14 cellular contexts compared by ENCODE assay signal in the genomic region with DNA sequence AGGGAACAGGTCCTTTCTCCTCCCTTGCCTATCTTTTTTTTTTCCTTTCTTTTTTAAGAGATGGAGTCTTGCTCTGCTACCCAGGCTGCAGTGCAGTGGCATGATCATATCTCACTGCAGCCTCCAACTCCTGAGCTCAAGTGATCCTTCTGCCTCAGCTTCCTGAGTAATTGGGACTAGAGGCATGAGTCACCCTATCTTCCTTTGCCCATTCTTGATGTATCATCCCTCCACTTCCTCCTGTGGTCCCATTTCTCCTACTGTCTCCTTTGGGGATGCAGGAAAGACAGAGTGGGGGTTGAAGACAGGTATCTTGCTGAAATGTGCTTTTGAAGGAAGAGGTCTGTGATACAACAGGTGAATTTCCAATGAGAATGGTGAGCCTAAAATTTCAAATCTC. TPM values are rescaled to one million over a fixed set of nuclear protein-coding genes. Genes with fewer than 3 reads are reported as not detected.
DNase-seq lines count a peak whose midpoint lies in the region; TF ChIP-seq lines count a peak whose summit lies in the region.
"Had no signal": no experiment of that assay in that cellular context is flagged by ENCODE, and none has a peak within 500 bp of the region (broad histone marks: within the 10 kb centered on the region; RNA-seq: fewer than 3 reads in every experiment).

No MANE protein-coding gene starts in this region.

- intact Hi-C loops in transverse colon (cut with DNase I; ENCODE audit: low total_unique reads): no loop called here

- no peak overlapping the region for H3K27ac ChIP-seq in BLaER1 treated with 17β-estradiol and CSF1 and Interleukin-3, amounts not matched to agents 10 nM and 100 nM
- no peak overlapping the region for H3K27ac ChIP-seq in transverse colon
- H3K27ac ChIP-seq: HL-60, suprapubic skin, VCaP had no signal

- peaks cover 62 to 98% (median 93%) of the 10 kb centered on the region in 11 experiments for H3K36me3 ChIP-seq in BLaER1 treated with 17β-estradiol and CSF1 and Interleukin-3, amounts not matched to agents 10 nM and 100 nM
- H3K36me3 ChIP-seq in transverse colon: peaks cover 0 to 27% (median 6%) of the 10 kb centered on the region in 4 donors

- no peak for TF ChIP-seq EP300 in transverse colon (IDR thresholded peaks at IDR 0.05; ENCODE audit: low read depth)

- peaks cover 0 to 61% (median 17%) of the 10 kb centered on the region in 11 experiments; a peak in 14 of 22 replicates for H4K20me1 ChIP-seq in BLaER1 treated with 17β-estradiol and CSF1 and Interleukin-3, amounts not matched to agents 10 nM and 100 nM

- no peak for TF ChIP-seq POLR2A in transverse colon (IDR thresholded peaks at IDR 0.05)

- in situ Hi-C loops in astrocyte of the spinal cord (cut with HindIII; ENCODE audit: low sequenced_read_pairs): no loop called here
- in situ Hi-C loops in transverse colon (cut with MboI; ENCODE audit: low pct_ligation_motif_present in 1 of 4, low pct_unique_long_range_greater_than_20kb in 1 of 4, low sequenced_read_pairs in 3 of 4): no loop called here

- H3K9me3 ChIP-seq in BLaER1 treated with 17β-estradiol and CSF1 and Interleukin-3, amounts not matched to agents 10 nM and 100 nM (replicated peaks in 1 of 11): no peaks in the 10 kb centered on the region
- no peaks in the 10 kb centered on the region for H3K9me3 ChIP-seq in transverse colon
- H3K9me3 ChIP-seq: mucosa of descending colon, suprapubic skin had no signal

- peak; percentile 22 for DNase-seq in HPDE6-E6E7 (ENCODE audit: extremely low spot score)
- DNase-seq in astrocyte of the spinal cord (ENCODE audit: low read depth, low spot score): peak; percentile 22
- peak; percentile 82 for DNase-seq in kidney tubule cell (ENCODE audit: low spot score)
- DNase-seq in OCI-M2 (lab: John Stamatoyannopoulos, UW; ENCODE audit: unreplicated experiment): no peak
- DNase-seq in transverse colon: no peak
- DNase-seq in NCI-H345 treated with DMSO at 0.1 percent for 48 hours (lab: John Stamatoyannopoulos, UW; ENCODE audit: unreplicated experiment): no peak
- DNase-seq: COR-L47, mucosa of descending colon, NCI-H1105, Right ventricle myocardium superior had no signal

- H3K4me2 ChIP-seq in BLaER1 treated with 17β-estradiol and CSF1 and Interleukin-3, amounts not matched to agents 10 nM and 100 nM: peak overlapping the region in 7 of 11 experiments; percentile 5 to 64 (median 58); a peak in 11 of 22 replicates

- H3K4me1 ChIP-seq in BLaER1 treated with 17β-estradiol and CSF1 and Interleukin-3, amounts not matched to agents 10 nM and 100 nM: peaks cover 11 to 35% (median 20%) of the 10 kb centered on the region in 10 experiments
- H3K4me1 ChIP-seq in transverse colon: peaks cover 0 to 9% (median 8%) of the 10 kb centered on the region in 4 donors

- peak overlapping the region in 1 of 11 experiments; percentile 6; a peak in 2 of 22 replicates for H3K9ac ChIP-seq in BLaER1 treated with 17β-estradiol and CSF1 and Interleukin-3, amounts not matched to agents 10 nM and 100 nM

- no peak overlapping the region for H3K4me3 ChIP-seq in BLaER1 treated with 17β-estradiol and CSF1 and Interleukin-3, amounts not matched to agents 10 nM and 100 nM
- H3K4me3 ChIP-seq in astrocyte of the spinal cord (ENCODE audit: low read depth, low read length) (no peak overlapping the region), transverse colon (no peak overlapping the region)
- H3K4me3 ChIP-seq: mucosa of descending colon, suprapubic skin had no signal

- H3K27me3 ChIP-seq in BLaER1 treated with 17β-estradiol and CSF1 and Interleukin-3, amounts not matched to agents 10 nM and 100 nM: no peaks in the 10 kb centered on the region
- no peaks in the 10 kb centered on the region for H3K27me3 ChIP-seq in transverse colon
- H3K27me3 ChIP-seq: suprapubic skin had no signal

- TF ChIP-seq CTCF in astrocyte of the spinal cord (IDR thresholded peaks at IDR 0.05; ENCODE audit: low read depth, low read length): no peak
- no peak for TF ChIP-seq CTCF in transverse colon (IDR thresholded peaks at IDR 0.05)

RNA-seq across cellular contexts. Expression of a gene that starts 5.5 kb away (rescaled TPM):
- total RNA-seq in transverse colon: 100 to 1,000 TPM in 3 of 4 donors, 10 to 100 TPM in 1; 94.2 to 230 (median 159) TPM

RNA-seq across cellular contexts. Expression of a gene that starts 5.7 kb away (rescaled TPM):
- 1 to 10 TPM in 3 of 4 donors, not detected in 1; 2.6 to 4.6 (median 4.4) TPM for total RNA-seq in transverse colon

RNA-seq across cellular contexts. Expression of a gene that starts 15.6 kb away (rescaled TPM):
- total RNA-seq in transverse colon: 100 to 1,000 TPM in 2 of 4 donors, 10 to 100 TPM in 2; 48.6 to 128 (median 91.6) TPM

RNA-seq across cellular contexts. Expression of a gene that starts 42.6 kb away (rescaled TPM):
- 10 to 100 TPM in 3 of 4 donors, 1 to 10 TPM in 1; 6.7 to 38.6 (median 27.2) TPM for total RNA-seq in transverse colon

Comparison
In these comparisons a context has a peak if more than half of its experiments do, and no peak if none do; other contexts are left out.
1. DNase-seq: peak in HPDE6-E6E7 (single experiment), astrocyte of the spinal cord (single experiment) and kidney tubule cell (single experiment); none in OCI-M2 (single experiment), transverse colon (single experiment) and NCI-H345 treated with DMSO at 0.1 percent for 48 hours (single experiment).